28 cellular contexts compared by ENCODE assay signal in the genomic region with DNA sequence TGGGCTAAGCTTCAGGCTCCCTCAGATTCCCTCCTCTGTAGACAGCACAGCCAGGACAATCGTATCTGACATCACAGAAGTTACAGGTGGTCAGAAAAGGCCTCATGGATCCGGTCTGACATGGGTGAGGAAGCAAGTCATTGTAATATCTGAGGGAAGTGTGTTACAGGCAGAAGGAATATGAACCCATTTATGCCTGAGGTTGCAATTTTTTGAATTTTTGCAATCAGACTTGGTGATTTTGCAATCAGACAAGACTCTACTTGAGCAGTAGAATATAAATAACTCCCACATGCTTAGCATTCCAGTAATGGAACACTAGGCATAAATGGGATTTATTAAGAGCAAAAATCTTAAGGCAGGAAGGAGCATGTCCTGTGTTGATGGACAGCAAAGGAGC. TPM values are rescaled to one million over a fixed set of nuclear protein-coding genes. Genes with fewer than 3 reads are reported as not detected.
"Had no signal": no experiment of that assay in that cellular context is flagged by ENCODE, and none has a peak within 500 bp of the region (broad histone marks: within the 10 kb centered on the region; RNA-seq: fewer than 3 reads in every experiment).

No MANE protein-coding gene starts in this region.

- H3K27me3 ChIP-seq: heart right ventricle, pancreas, thyroid gland had no signal

- H3K36me3 ChIP-seq: heart right ventricle, pancreas, thyroid gland had no signal

- DNase-seq: activated CD4-positive, alpha-beta T cell treated with anti-CD3 and anti-CD28 coated beads for 36 hours; activated CD4-positive, CD25-positive, alpha-beta regulatory T cell; activated naive CD4-positive, alpha-beta T cell; activated T-cell treated with anti-CD3 and anti-CD28 coated beads for 4 hours; activated T-cell treated with anti-CD3 and anti-CD28 coated beads, Interleukin-2, amount 50 U/mL, for 72 hours; dermis blood vessel endothelial cell; effector CD4-positive, alpha-beta T cell; heart right ventricle; kidney glomerular epithelial cell; naive thymus-derived CD4-positive, alpha-beta T cell; pancreas; psoas muscle; stimulated activated CD4-positive, alpha-beta T cell treated with anti-CD3 and anti-CD28 coated beads, Interleukin-1b, Interleukin-23, amount 100 ng/mL, for 48 hours; stimulated activated CD4-positive, alpha-beta T cell treated with anti-CD3 and anti-CD28 coated beads, Interleukin-4, amount 100 ng/mL, for 4 hours; stimulated activated CD8-positive, alpha-beta memory T cell treated with anti-CD3 and anti-CD28 coated beads, Interleukin-4, amount 100 ng/mL, for 48 hours; stimulated activated naive CD8-positive, alpha-beta T cell treated with anti-CD3 and anti-CD28 coated beads, Interleukin-15, amount 100 ng/mL, for 72 hours; substantia nigra; thyroid gland had no signal

- H3K9me3 ChIP-seq: pancreas, thyroid gland had no signal

- H3K4me1 Mint-ChIP-seq: activated CD4-positive, alpha-beta T cell treated with anti-CD3 and anti-CD28 coated beads for 36 hours; mesothelial cell of epicardium; naive thymus-derived CD4-positive, alpha-beta T cell; stimulated activated memory B cell treated with anti-CD40 and anti-IgM and Interleukin-4, amounts not matched to agents 10 μg/mL and 1 μg/mL and 100 μg/mL, for 72 hours; stimulated activated naive CD8-positive, alpha-beta T cell treated with anti-CD3 and anti-CD28 coated beads, Interleukin-15, amount 100 ng/mL, for 72 hours had no signal

- H3K4me2 ChIP-seq: smooth muscle cell had no signal

- H3K27ac Mint-ChIP-seq: activated CD4-positive, alpha-beta T cell treated with anti-CD3 and anti-CD28 coated beads for 36 hours; activated naive CD4-positive, alpha-beta T cell treated with anti-CD3 and anti-CD28 coated beads, Interleukin-2, amount 50 U/mL, for 72 hours; activated T-cell treated with anti-CD3 and anti-CD28 coated beads, Interleukin-2, amount 50 U/mL, for 72 hours; mesothelial cell of epicardium; naive thymus-derived CD4-positive, alpha-beta T cell; stimulated activated memory B cell treated with anti-CD40 and anti-IgM and Interleukin-4, amounts not matched to agents 10 μg/mL and 1 μg/mL and 100 μg/mL, for 72 hours; stimulated activated naive CD8-positive, alpha-beta T cell treated with anti-CD3 and anti-CD28 coated beads, Interleukin-15, amount 100 ng/mL, for 72 hours had no signal

- H3K27me3 Mint-ChIP-seq: activated CD4-positive, alpha-beta T cell treated with anti-CD3 and anti-CD28 coated beads for 36 hours; naive thymus-derived CD4-positive, alpha-beta T cell; stimulated activated memory B cell treated with anti-CD40 and anti-IgM and Interleukin-4, amounts not matched to agents 10 μg/mL and 1 μg/mL and 100 μg/mL, for 72 hours; stimulated activated naive CD8-positive, alpha-beta T cell treated with anti-CD3 and anti-CD28 coated beads, Interleukin-15, amount 100 ng/mL, for 72 hours had no signal

- H3K36me3 Mint-ChIP-seq: mesothelial cell of epicardium; naive thymus-derived CD4-positive, alpha-beta T cell; stimulated activated memory B cell treated with anti-CD40 and anti-IgM and Interleukin-4, amounts not matched to agents 10 μg/mL and 1 μg/mL and 100 μg/mL, for 72 hours had no signal

- H3K4me3 Mint-ChIP-seq: activated CD4-positive, alpha-beta T cell treated with anti-CD3 and anti-CD28 coated beads for 36 hours; activated T-cell treated with anti-CD3 and anti-CD28 coated beads, Interleukin-2, amount 50 U/mL, for 72 hours; mesothelial cell of epicardium; naive thymus-derived CD4-positive, alpha-beta T cell; stimulated activated memory B cell treated with anti-CD40 and anti-IgM and Interleukin-4, amounts not matched to agents 10 μg/mL and 1 μg/mL and 100 μg/mL, for 72 hours; stimulated activated naive CD8-positive, alpha-beta T cell treated with anti-CD3 and anti-CD28 coated beads, Interleukin-15, amount 100 ng/mL, for 72 hours had no signal

- ATAC-seq: activated CD4-positive, alpha-beta T cell treated with anti-CD3 and anti-CD28 coated beads for 36 hours; activated naive CD4-positive, alpha-beta T cell treated with anti-CD3 and anti-CD28 coated beads, Interleukin-2, amount 50 U/mL, for 72 hours; activated T-cell treated with anti-CD3 and anti-CD28 coated beads, Interleukin-2, amount 50 U/mL, for 72 hours; heart right ventricle; left lobe of liver; naive thymus-derived CD4-positive, alpha-beta T cell; pancreas; psoas muscle; stimulated activated memory B cell treated with anti-CD40 and anti-IgM and Interleukin-4, amounts not matched to agents 10 μg/mL and 1 μg/mL and 100 μg/mL, for 72 hours; stimulated activated naive CD8-positive, alpha-beta T cell treated with anti-CD3 and anti-CD28 coated beads, Interleukin-15, amount 100 ng/mL, for 72 hours had no signal

- H3K4me3 ChIP-seq: heart right ventricle, pancreas, psoas muscle, smooth muscle cell, thyroid gland had no signal

- H3K27ac ChIP-seq: heart right ventricle, pancreas, psoas muscle, thyroid gland had no signal

- H3K4me1 ChIP-seq: heart right ventricle, pancreas, psoas muscle had no signal

RNA-seq across cellular contexts. Expression of a gene that starts 52.1 kb away (rescaled TPM):
- total RNA-seq: activated CD4-positive, alpha-beta T cell treated with anti-CD3 and anti-CD28 coated beads for 36 hours; activated naive CD4-positive, alpha-beta T cell treated with anti-CD3 and anti-CD28 coated beads, Interleukin-2, amount 50 U/mL, for 72 hours; activated T-cell treated with anti-CD3 and anti-CD28 coated beads, Interleukin-2, amount 50 U/mL, for 72 hours; dermis blood vessel endothelial cell; epithelial cell of proximal tubule; fibroblast of lung; fibroblast of villous mesenchyme; glomerular endothelial cell; heart right ventricle; left lobe of liver; mesothelial cell of epicardium; naive thymus-derived CD4-positive, alpha-beta T cell; smooth muscle cell; T-helper 1 cell treated with Interleukin-12 subunit alpha and Interleukin-12 subunit beta and Interleukin-4 antibody, amounts not matched to agents 30 ng/mL and 1 ng/mL, for 36 hours had no signal
- polyA plus RNA-seq: fibroblast of lung; heart right ventricle; naive thymus-derived CD4-positive, alpha-beta T cell; smooth muscle cell had no signal
